9 cellular contexts compared by ENCODE assay signal in the genomic region with DNA sequence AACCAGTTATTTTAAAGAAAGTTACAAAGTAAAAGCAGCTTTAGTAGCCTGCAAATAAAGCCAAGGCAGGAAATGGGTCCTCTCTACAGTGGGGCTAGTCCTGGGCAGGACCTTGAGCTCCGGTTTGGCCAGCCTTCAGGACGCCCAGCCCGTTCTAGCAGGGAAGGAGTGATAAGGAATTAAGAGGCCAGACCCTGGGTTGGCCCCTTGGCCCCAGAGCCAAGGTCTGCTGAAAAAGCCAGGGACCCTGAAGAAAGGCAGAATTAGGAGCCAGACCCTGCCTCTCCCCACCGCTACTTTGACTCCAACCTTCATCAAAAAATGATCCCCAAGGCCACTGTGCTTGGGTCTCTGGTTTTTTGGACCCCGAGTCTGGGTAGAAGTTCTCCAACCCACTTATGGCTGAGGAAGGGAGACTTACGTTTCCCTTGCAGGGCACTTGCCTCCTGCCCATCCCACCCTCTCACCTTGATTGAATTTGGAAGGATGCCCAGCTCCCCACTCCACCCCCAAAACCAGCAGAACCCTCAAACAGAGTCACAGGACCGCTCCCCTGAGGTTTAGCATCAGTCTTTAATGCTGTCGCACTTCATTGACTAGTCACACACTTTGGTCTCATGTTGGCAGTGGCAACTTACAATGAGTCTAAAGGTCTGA. TPM values are rescaled to one million over a fixed set of nuclear protein-coding genes. Genes with fewer than 3 reads are reported as not detected.
A peak's percentile ranks its signal among the peaks of the same experiment; 100 is the strongest.
DNase-seq lines count a peak whose midpoint lies in the region; ATAC-seq and TF ChIP-seq lines count a peak whose summit lies in the region.
"Had no signal": no experiment of that assay in that cellular context is flagged by ENCODE, and none has a peak within 500 bp of the region (broad histone marks: within the 10 kb centered on the region; RNA-seq: fewer than 3 reads in every experiment).

No MANE protein-coding gene starts in this region.

- no peaks in the 10 kb centered on the region for H3K27me3 Mint-ChIP-seq in CD4-positive, alpha-beta T cell
- H3K27me3 Mint-ChIP-seq in effector memory CD8-positive, alpha-beta T cell = no peaks in the 10 kb centered on the region
- H3K27me3 Mint-ChIP-seq in natural killer cell treated with Interleukin-12 subunit alpha and Interleukin-12 subunit beta and Interleukin-15 and Interleukin-18, amount 100 ng/mL, for 72 hours = no peaks in the 10 kb centered on the region

- H3K36me3 ChIP-seq in PC-3 (ENCODE audit: low read depth, low read length) = peaks cover 38% of the 10 kb centered on the region

- H4K20me1 ChIP-seq in PC-3 (ENCODE audit: low read length) = peaks cover 39% of the 10 kb centered on the region

- POLR2A ChIA-PET in CD4-positive, alpha-beta T cell (lab: Charles Lee) = interaction anchor here (1.1 to 1.2 kb wide), 3 partner anchors 8 to 10 kb away, joined by 4 to 12 read pairs (median 4); no protein-coding TSS in a partner anchor
- POLR2A ChIA-PET in PC-3 (lab: Charles Lee; ENCODE audit: unreplicated experiment) = no interaction called here

- H3K9me2 ChIP-seq in PC-3 (replicated peaks; ENCODE audit: low read length) = no peaks in the 10 kb centered on the region

- H3K4me3 ChIP-seq in PC-3 (ENCODE audit: low read length) = no peak overlapping the region; the same call in 1 of the 2 replicates

- peaks cover 52% of the 10 kb centered on the region for H3K79me2 ChIP-seq in PC-3 (ENCODE audit: low read length)

- TF ChIP-seq CTCF in CD4-positive, alpha-beta T cell (IDR thresholded peaks at IDR 0.05) = no peak
- no peak for TF ChIP-seq CTCF in PC-3 (conservative IDR thresholded peaks at IDR 0.05; ENCODE audit: low read depth, low read length)

- H2AFZ ChIP-seq in PC-3 (ENCODE audit: low read length) = no peak overlapping the region

- peaks cover 60% of the 10 kb centered on the region for H3K36me3 Mint-ChIP-seq in CD4-positive, alpha-beta T cell (ENCODE audit: low read depth)
- peaks cover 92% of the 10 kb centered on the region for H3K36me3 Mint-ChIP-seq in effector memory CD8-positive, alpha-beta T cell (ENCODE audit: insufficient read depth)
- peaks cover 22% of the 10 kb centered on the region for H3K36me3 Mint-ChIP-seq in natural killer cell treated with Interleukin-12 subunit alpha and Interleukin-12 subunit beta and Interleukin-15 and Interleukin-18, amount 100 ng/mL, for 72 hours

- no peaks in the 10 kb centered on the region for H3K9me3 ChIP-seq in CD4-positive, alpha-beta T cell (ENCODE audit: control insufficient read depth, low read length)
- H3K9me3 ChIP-seq in PC-3 (ENCODE audit: low read length) = no peaks in the 10 kb centered on the region

- peak in 1 of 10 experiments; percentile 50 for DNase-seq in CD4-positive, alpha-beta T cell
- DNase-seq in PC-3 (no peak), NOMO-1 treated with DMSO at 0.1 percent for 48 hours (lab: John Stamatoyannopoulos, UW; ENCODE audit: unreplicated experiment) (no peak), DMS53 (lab: John Stamatoyannopoulos, UW) (no peak)
- DNase-seq in effector memory CD8-positive, alpha-beta T cell = no peak
- DNase-seq in natural killer cell treated with Interleukin-12 subunit alpha and Interleukin-12 subunit beta and Interleukin-15 and Interleukin-18, amount 100 ng/mL, for 72 hours (ENCODE audit: low spot score) = peak; percentile 58
- DNase-seq: NCI-H2081 treated with DMSO at 0.1 percent for 48 hours had no signal

- no peak overlapping the region for H3K27ac ChIP-seq in CD4-positive, alpha-beta T cell (ENCODE audit: low read depth, low read length)
- no peak overlapping the region for H3K27ac ChIP-seq in PC-3 (ENCODE audit: low read length)

- no peak for TF ChIP-seq POLR2A in GM18505 (IDR thresholded peaks at IDR 0.05; ENCODE audit: borderline replicate concordance, extremely low read depth, insufficient read depth, insufficient read length)

- H3K27ac Mint-ChIP-seq in CD4-positive, alpha-beta T cell = peak overlapping the region; percentile 92
- peak overlapping the region; percentile 72 to 98 for H3K27ac Mint-ChIP-seq in effector memory CD8-positive, alpha-beta T cell
- H3K27ac Mint-ChIP-seq in natural killer cell treated with Interleukin-12 subunit alpha and Interleukin-12 subunit beta and Interleukin-15 and Interleukin-18, amount 100 ng/mL, for 72 hours = peak overlapping the region; percentile 74 to 89

- intact Hi-C loops in CD4-positive, alpha-beta T cell (cut with DNase I, micrococcal nuclease) = no loop called here
- intact Hi-C loops in PC-3 (cut with micrococcal nuclease) = no loop called here

- H3F3A ChIP-seq in PC-3 (ENCODE audit: low read length, unreplicated experiment) = peaks cover 22% of the 10 kb centered on the region

- H3K4me1 ChIP-seq in PC-3 (ENCODE audit: insufficient read depth, low read length) = peaks cover 50% of the 10 kb centered on the region

- no peak for ATAC-seq in CD4-positive, alpha-beta T cell (ENCODE audit: poor library complexity)
- ATAC-seq in PC-3 (no peak), GM21529 (IDR thresholded peaks at IDR 0.05; ENCODE audit: unreplicated experiment) (no peak), GM18505 (IDR thresholded peaks at IDR 0.05; ENCODE audit: unreplicated experiment) (no peak)
- ATAC-seq in effector memory CD8-positive, alpha-beta T cell (replicated peaks) = no peak
- ATAC-seq in natural killer cell treated with Interleukin-12 subunit alpha and Interleukin-12 subunit beta and Interleukin-15 and Interleukin-18, amount 100 ng/mL, for 72 hours = no peak

- peak overlapping the region; percentile 98 for H3K4me2 ChIP-seq in PC-3 (ENCODE audit: low read length)

- CTCF ChIA-PET in CD4-positive, alpha-beta T cell (lab: Charles Lee) = interaction anchor here (0.7 to 1.5 kb wide), 2 partner anchors 22 to 37 kb away, joined by 3 to 5 read pairs; no protein-coding TSS in a partner anchor
- CTCF ChIA-PET in PC-3 (lab: Charles Lee) = no interaction called here

- peaks cover 75% of the 10 kb centered on the region for H3K4me1 Mint-ChIP-seq in CD4-positive, alpha-beta T cell (ENCODE audit: low read depth)
- peaks cover 31% of the 10 kb centered on the region in 2 donors for H3K4me1 Mint-ChIP-seq in effector memory CD8-positive, alpha-beta T cell (ENCODE audit: low read depth in 2 of 2)
- peaks cover 31 to 36% of the 10 kb centered on the region in 2 donors for H3K4me1 Mint-ChIP-seq in natural killer cell treated with Interleukin-12 subunit alpha and Interleukin-12 subunit beta and Interleukin-15 and Interleukin-18, amount 100 ng/mL, for 72 hours (ENCODE audit: low read depth in 2 of 2)

- no peak overlapping the region for H3K9ac ChIP-seq in PC-3 (ENCODE audit: low read length)

- no TSS peak for BruUV-seq in PC-3 (replicated peaks; lab: Mats Ljungman, UMichigan)

- H3K4me3 Mint-ChIP-seq in CD4-positive, alpha-beta T cell = peak overlapping the region; percentile 92
- peak overlapping the region; percentile 96 for H3K4me3 Mint-ChIP-seq in effector memory CD8-positive, alpha-beta T cell
- peak overlapping the region; percentile 99 for H3K4me3 Mint-ChIP-seq in natural killer cell treated with Interleukin-12 subunit alpha and Interleukin-12 subunit beta and Interleukin-15 and Interleukin-18, amount 100 ng/mL, for 72 hours

- H3K9me3 Mint-ChIP-seq in CD4-positive, alpha-beta T cell = no peaks in the 10 kb centered on the region
- no peaks in the 10 kb centered on the region for H3K9me3 Mint-ChIP-seq in effector memory CD8-positive, alpha-beta T cell
- no peaks in the 10 kb centered on the region for H3K9me3 Mint-ChIP-seq in natural killer cell treated with Interleukin-12 subunit alpha and Interleukin-12 subunit beta and Interleukin-15 and Interleukin-18, amount 100 ng/mL, for 72 hours

- no peaks in the 10 kb centered on the region for H3K27me3 ChIP-seq in CD4-positive, alpha-beta T cell (ENCODE audit: control insufficient read depth, insufficient read depth, low read length)
- no peaks in the 10 kb centered on the region for H3K27me3 ChIP-seq in PC-3 (ENCODE audit: low read length)

RNA-seq across cellular contexts. Expression of a gene that starts 3.9 kb away (rescaled TPM):
- total RNA-seq in CD4-positive, alpha-beta T cell = 100 to 1,000 TPM; 666 to 672 TPM
- 167 and 178 TPM in 2 replicates for total RNA-seq in PC-3 (2014; rRNA removed)
- total RNA-seq in natural killer cell treated with Interleukin-12 subunit alpha and Interleukin-12 subunit beta and Interleukin-15 and Interleukin-18, amount 100 ng/mL, for 72 hours = 10 to 100 TPM; 65.3 to 68.8 TPM

RNA-seq across cellular contexts. Expression of a gene that starts 15.1 kb away (rescaled TPM):
- 100 to 1,000 TPM; 217 to 232 TPM for total RNA-seq in CD4-positive, alpha-beta T cell
- total RNA-seq in PC-3 (2014; rRNA removed) = 144 and 145 TPM in 2 replicates
- 100 to 1,000 TPM in 1 of 2 donors, 10 to 100 TPM in 1; 74.0 to 110 TPM for total RNA-seq in natural killer cell treated with Interleukin-12 subunit alpha and Interleukin-12 subunit beta and Interleukin-15 and Interleukin-18, amount 100 ng/mL, for 72 hours

RNA-seq across cellular contexts. Expression of a gene that starts 18.4 kb away (rescaled TPM):
- total RNA-seq in CD4-positive, alpha-beta T cell = 10 to 100 TPM; 17.8 to 21.0 TPM
- 538 and 671 TPM in 2 replicates for total RNA-seq in PC-3 (2014; rRNA removed)
- total RNA-seq in natural killer cell treated with Interleukin-12 subunit alpha and Interleukin-12 subunit beta and Interleukin-15 and Interleukin-18, amount 100 ng/mL, for 72 hours = 10 to 100 TPM; 29.9 to 31.7 TPM

RNA-seq across cellular contexts. Expression of a gene that starts 39.2 kb away (rescaled TPM):
- not detected for total RNA-seq in CD4-positive, alpha-beta T cell
- total RNA-seq in PC-3 (2014; rRNA removed) = 2.2 and 2.4 TPM in 2 replicates
- under 1 TPM; 0.31 to 0.67 TPM for total RNA-seq in natural killer cell treated with Interleukin-12 subunit alpha and Interleukin-12 subunit beta and Interleukin-15 and Interleukin-18, amount 100 ng/mL, for 72 hours

RNA-seq across cellular contexts. Expression of a gene that starts 57.5 kb away (rescaled TPM):
- 10 to 100 TPM; 31.7 to 39.1 TPM for total RNA-seq in CD4-positive, alpha-beta T cell
- total RNA-seq in PC-3 (2014; rRNA removed) = 1,095 and 1,098 TPM in 2 replicates
- total RNA-seq in natural killer cell treated with Interleukin-12 subunit alpha and Interleukin-12 subunit beta and Interleukin-15 and Interleukin-18, amount 100 ng/mL, for 72 hours = 100 to 1,000 TPM; 109 to 167 TPM

Comparison
In these comparisons a context has a peak if more than half of its experiments do, and no peak if none do; other contexts are left out.
1. RNA of a gene that starts 18.4 kb away (total RNA-seq): 538 to 671 TPM in PC-3; 29.9 to 31.7 TPM in natural killer cell treated with Interleukin-12 subunit alpha and Interleukin-12 subunit beta and Interleukin-15 and Interleukin-18, amount 100 ng/mL, for 72 hours and 17.8 to 21.0 TPM in CD4-positive, alpha-beta T cell; every median in the first group is over 10 times any median in the second.
2. Peak in every context shown above with its lines, with median percentiles within 50 percentile points of each other: H3K27ac Mint-ChIP-seq and H3K4me3 Mint-ChIP-seq.